In the genomic region with DNA sequence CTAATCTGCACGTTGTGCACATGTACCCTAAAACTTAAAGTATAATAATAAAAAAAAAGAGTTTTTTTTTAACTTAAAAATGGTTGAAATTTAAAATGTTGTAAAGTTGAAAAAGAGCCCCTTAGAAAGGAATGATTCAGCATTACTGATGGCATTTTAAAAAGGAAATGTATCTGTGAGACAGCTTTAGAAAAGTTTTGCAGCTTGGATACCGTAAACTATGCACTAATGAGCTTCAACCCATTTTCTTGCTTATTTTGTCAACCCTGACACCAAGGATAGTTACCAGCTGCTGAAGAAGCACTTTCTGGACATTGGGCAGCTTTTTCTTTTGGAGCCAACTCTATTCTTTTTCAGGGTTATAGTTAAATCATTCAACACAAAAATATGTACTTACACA, we compare ENCODE assay signal across 25 cellular contexts.
"Had no signal": no experiment of that assay in that cellular context is flagged by ENCODE, and none has a peak within 500 bp of the region (broad histone marks: within the 10 kb centered on the region; RNA-seq: fewer than 3 reads in every experiment).

No MANE protein-coding gene starts in this region.

- H3K4me3 ChIP-seq: adrenal gland, gastroesophageal sphincter, heart right ventricle, neural progenitor cell, ovary, psoas muscle, skin epidermis, stomach, vagina had no signal

- H3K36me3 ChIP-seq: adrenal gland, gastroesophageal sphincter, neural progenitor cell, ovary, vagina had no signal

- DNase-seq: activated CD4-positive, alpha-beta T cell treated with anti-CD3 and anti-CD28 coated beads, Interleukin-2, amount 50 U/mL, for 1 hour; activated CD4-positive, CD25-positive, alpha-beta regulatory T cell treated with anti-CD3 and anti-CD28 coated beads, Interleukin-2, amount 50 U/mL, for 72 hours; activated CD8-positive, alpha-beta memory T cell treated with anti-CD3 and anti-CD28 coated beads for 24 hours; activated CD8-positive, alpha-beta memory T cell treated with anti-CD3 and anti-CD28 coated beads, Interleukin-2, amount 50 U/mL, for 48 hours; activated effector memory CD4-positive, alpha-beta T cell treated with anti-CD3 and anti-CD28 coated beads, Interleukin-2, amount 50 U/mL, for 16 hours; activated naive CD4-positive, alpha-beta T cell treated with anti-CD3 and anti-CD28 coated beads, Interleukin-2, amount 50 U/mL, for 16 hours; activated T-cell treated with anti-CD3 and anti-CD28 coated beads, Interleukin-2, amount 50 U/mL, for 72 hours; adrenal gland; cerebellar nuclear complex; cortex of kidney; effector CD4-positive, alpha-beta T cell; heart right ventricle; immature natural killer cell; naive thymus-derived CD4-positive, alpha-beta T cell; ovary; psoas muscle; right cardiac atrium; stomach; T-helper 9 cell; trophoblast cell had no signal

- H2AFZ ChIP-seq: neural progenitor cell had no signal

- H3K27ac ChIP-seq: adrenal gland, gastroesophageal sphincter, heart right ventricle, neural progenitor cell, psoas muscle, skin epidermis, stomach, vagina had no signal

- H3K27me3 ChIP-seq: adrenal gland, gastroesophageal sphincter, heart right ventricle, neural progenitor cell, ovary, stomach, vagina had no signal

- H3K9me3 ChIP-seq: adrenal gland, gastroesophageal sphincter, heart right ventricle, ovary, psoas muscle, stomach, vagina had no signal

- H3K9ac ChIP-seq: neural progenitor cell had no signal

- ATAC-seq: activated T-cell treated with anti-CD3 and anti-CD28 coated beads, Interleukin-2, amount 50 U/mL, for 72 hours; esophagus mucosa; gastroesophageal sphincter; heart right ventricle; naive thymus-derived CD4-positive, alpha-beta T cell; right cardiac atrium had no signal
